Comparison of ENCODE assay signal across 23 cellular contexts in genomic region chr11:102435688-102436087, GRCh38. TPM values are rescaled to one million over a fixed set of nuclear protein-coding genes. Genes with fewer than 3 reads are reported as not detected.
DNase-seq lines count a peak whose midpoint lies in the region; ATAC-seq, FAIRE-seq and TF ChIP-seq lines count a peak whose summit lies in the region.
"Had no signal": no experiment of that assay in that cellular context is flagged by ENCODE, and none has a peak within 500 bp of the region (broad histone marks: within the 10 kb centered on the region; RNA-seq: fewer than 3 reads in every experiment).

No MANE protein-coding gene starts in this region.

- no peak for DNase-seq in activated CD4-positive, alpha-beta memory T cell treated with anti-CD3 and anti-CD28 coated beads for 36 hours
- DNase-seq in activated CD4-positive, alpha-beta memory T cell treated with anti-CD3 and anti-CD28 coated beads, Interleukin-2, amount 10 ng/mL, durations not matched to agents 7 days and 5 days, result no peak
- DNase-seq in stimulated activated naive CD8-positive, alpha-beta T cell treated with anti-CD3 and anti-CD28 coated beads, Interleukin-15, amount 100 ng/mL, for 72 hours, result no peak
- no peak for DNase-seq in stimulated activated naive CD8-positive, alpha-beta T cell treated with anti-CD3 and anti-CD28 coated beads, Interleukin-15, Interleukin-2, amounts not matched to agents 100 U/mL and 50 U/mL, for 24 hours
- DNase-seq in GM12878 (ENCODE audit: low read depth, low spot score), result no peak
- no peak for DNase-seq in kidney
- DNase-seq in NCI-H748 (lab: John Stamatoyannopoulos, UW; ENCODE audit: unreplicated experiment), result no peak
- DNase-seq: Caco-2, GDM1, IMR-90, NCI-H1417, NCI-H187, NCI-H2107, NCI-H510A treated with DMSO at 0.1 percent for 48 hours, NCI-H82, SHP77 treated with DMSO at 0.1 percent for 48 hours, SK-N-SH had no signal

- RAD21 ChIA-PET in GM12878 (lab: Charles Lee; ENCODE audit: unreplicated experiment), result interaction anchor here (1.3 kb wide), 2 partner anchors 10 to 44 kb away, joined by 3 read pairs; no protein-coding TSS in a partner anchor

- no peak for TF ChIP-seq POLR2A in GM12878 (IDR thresholded peaks at IDR 0.05; ENCODE audit: low read depth, low read length)

- H3K4me1 ChIP-seq in GM12878 (ENCODE audit: control insufficient read depth, insufficient read depth, low read length), result peaks cover 14% of the 10 kb centered on the region
- H3K4me1 ChIP-seq in kidney (ENCODE audit: control insufficient read depth in 1 of 2, insufficient read depth in 1 of 2, low read depth in 1 of 2, low read length in 2 of 2), result no peaks in the 10 kb centered on the region

- POLR2A ChIA-PET in activated CD4-positive, alpha-beta memory T cell treated with anti-CD3 and anti-CD28 coated beads for 36 hours (lab: Charles Lee), result no interaction called here
- POLR2A ChIA-PET in activated CD4-positive, alpha-beta memory T cell treated with anti-CD3 and anti-CD28 coated beads, Interleukin-2, amount 10 ng/mL, durations not matched to agents 7 days and 5 days (lab: Charles Lee), result no interaction called here
- POLR2A ChIA-PET in GM12878 (lab: Charles Lee), result no interaction called here

- SMC1A ChIA-PET in GM12878 (lab: Charles Lee; ENCODE audit: uncharacterized antibody, unreplicated experiment), result interaction anchor here (1.5 to 1.6 kb wide), 2 partner anchors 11 to 12 kb away, joined by 4 to 6 read pairs; no protein-coding TSS in a partner anchor

- FAIRE-seq in GM12878 (lab: Jason Lieb, UNC) (no peak), kidney (lab: Jason Lieb, UNC) (no peak)
- FAIRE-seq: GM18507, H1 had no signal

- TF ChIP-seq RAD21 in GM12878 (IDR thresholded peaks at IDR 0.05; ENCODE audit: insufficient read depth, low read depth, low read length), result no peak

- peak; percentile 37 for ATAC-seq in stimulated activated naive CD8-positive, alpha-beta T cell treated with anti-CD3 and anti-CD28 coated beads, Interleukin-15, amount 100 ng/mL, for 72 hours
- no peak for ATAC-seq in stimulated activated naive CD8-positive, alpha-beta T cell treated with anti-CD3 and anti-CD28 coated beads, Interleukin-15, Interleukin-2, amounts not matched to agents 100 U/mL and 50 U/mL, for 24 hours
- ATAC-seq in GM12878 (no peak), HG02852 (IDR thresholded peaks at IDR 0.05; ENCODE audit: unreplicated experiment) (no peak)

- H3K9me3 ChIP-seq in GM12878 (replicated peaks; ENCODE audit: control insufficient read depth, insufficient read depth, low read length), result peaks cover 36% of the 10 kb centered on the region
- H3K9me3 ChIP-seq in kidney (ENCODE audit: control insufficient read depth in 1 of 2, low read length in 2 of 2), result no peaks in the 10 kb centered on the region
- H3K9me3 ChIP-seq: SK-N-SH had no signal

- H3K27ac ChIP-seq in GM12878 (ENCODE audit: control insufficient read depth, insufficient read depth) (no peak overlapping the region), kidney (ENCODE audit: low read depth in 2 of 2, low read length in 2 of 2) (no peak overlapping the region)
- H3K27ac ChIP-seq: 22Rv1, HL-60 had no signal

- peak overlapping the region; percentile 30 for H3K27ac Mint-ChIP-seq in activated CD4-positive, alpha-beta memory T cell treated with anti-CD3 and anti-CD28 coated beads for 36 hours
- H3K27ac Mint-ChIP-seq in activated CD4-positive, alpha-beta memory T cell treated with anti-CD3 and anti-CD28 coated beads, Interleukin-2, amount 10 ng/mL, durations not matched to agents 7 days and 5 days, result no peak overlapping the region
- peak overlapping the region in 1 of 2 donors; percentile 7 for H3K27ac Mint-ChIP-seq in stimulated activated naive CD8-positive, alpha-beta T cell treated with anti-CD3 and anti-CD28 coated beads, Interleukin-15, amount 100 ng/mL, for 72 hours

- H2AFZ ChIP-seq in GM12878 (ENCODE audit: control insufficient read depth, low read depth, low read length), result no peak overlapping the region

- TF ChIP-seq CTCF in GM12878 (IDR thresholded peaks at IDR 0.05 in 2 of 3, conservative IDR thresholded peaks at IDR 0.05 in 1 of 3; ENCODE audit: control insufficient read depth in 2 of 3, extremely low read depth in 1 of 3, insufficient read depth in 1 of 3, low read depth in 3 of 3, low read length in 3 of 3) (no peak), kidney (IDR thresholded peaks at IDR 0.05; ENCODE audit: borderline replicate concordance, extremely low read depth, insufficient read depth) (no peak)

- H3K9me3 Mint-ChIP-seq in activated CD4-positive, alpha-beta memory T cell treated with anti-CD3 and anti-CD28 coated beads for 36 hours, result peaks cover 28% of the 10 kb centered on the region
- peaks cover 31% of the 10 kb centered on the region for H3K9me3 Mint-ChIP-seq in activated CD4-positive, alpha-beta memory T cell treated with anti-CD3 and anti-CD28 coated beads, Interleukin-2, amount 10 ng/mL, durations not matched to agents 7 days and 5 days
- H3K9me3 Mint-ChIP-seq in stimulated activated naive CD8-positive, alpha-beta T cell treated with anti-CD3 and anti-CD28 coated beads, Interleukin-15, amount 100 ng/mL, for 72 hours, result peaks cover 28 to 29% of the 10 kb centered on the region in 2 donors

- no peak overlapping the region for H3K4me3 Mint-ChIP-seq in activated CD4-positive, alpha-beta memory T cell treated with anti-CD3 and anti-CD28 coated beads for 36 hours
- no peak overlapping the region for H3K4me3 Mint-ChIP-seq in activated CD4-positive, alpha-beta memory T cell treated with anti-CD3 and anti-CD28 coated beads, Interleukin-2, amount 10 ng/mL, durations not matched to agents 7 days and 5 days
- H3K4me3 Mint-ChIP-seq in stimulated activated naive CD8-positive, alpha-beta T cell treated with anti-CD3 and anti-CD28 coated beads, Interleukin-15, amount 100 ng/mL, for 72 hours, result peak overlapping the region in 1 of 2 donors; percentile 7
- H3K4me3 Mint-ChIP-seq: CD14-positive monocyte had no signal

- peaks cover 80% of the 10 kb centered on the region for H3K4me1 Mint-ChIP-seq in activated CD4-positive, alpha-beta memory T cell treated with anti-CD3 and anti-CD28 coated beads for 36 hours (ENCODE audit: low read depth)
- H3K4me1 Mint-ChIP-seq in activated CD4-positive, alpha-beta memory T cell treated with anti-CD3 and anti-CD28 coated beads, Interleukin-2, amount 10 ng/mL, durations not matched to agents 7 days and 5 days, result peaks cover 52% of the 10 kb centered on the region
- H3K4me1 Mint-ChIP-seq in stimulated activated naive CD8-positive, alpha-beta T cell treated with anti-CD3 and anti-CD28 coated beads, Interleukin-15, amount 100 ng/mL, for 72 hours, result peaks cover 92% of the 10 kb centered on the region

- no peaks in the 10 kb centered on the region for H3K27me3 ChIP-seq in GM12878 (replicated peaks in 1 of 2; ENCODE audit: control insufficient read depth in 2 of 2, insufficient read depth in 2 of 2, low read length in 1 of 2)

- H3K9ac ChIP-seq in GM12878 (ENCODE audit: control insufficient read depth, insufficient read depth, low read length) (no peak overlapping the region), kidney (ENCODE audit: low read length in 2 of 2) (no peak overlapping the region)
- H3K9ac ChIP-seq: SK-N-SH had no signal

- in situ Hi-C loops in GM12878 (cut with MboI), result no loop called here

- 95% methylated on average over 3 of the region's 3 CpGs for WGBS in GM12878 (ENCODE audit: insufficient coverage, insufficient replicate concordance, low lambda C conversion rate, missing lambda C conversion rate)

- intact Hi-C loops in activated CD4-positive, alpha-beta memory T cell treated with anti-CD3 and anti-CD28 coated beads for 36 hours (cut with micrococcal nuclease), result no loop called here
- intact Hi-C loops in GM12878 (cut with micrococcal nuclease; ENCODE audit: unreplicated experiment), result no loop called here
- intact Hi-C loops in kidney (cut with DNase I), result no loop called here

- H3K36me3 Mint-ChIP-seq in activated CD4-positive, alpha-beta memory T cell treated with anti-CD3 and anti-CD28 coated beads for 36 hours, result peaks cover 65% of the 10 kb centered on the region
- H3K36me3 Mint-ChIP-seq in activated CD4-positive, alpha-beta memory T cell treated with anti-CD3 and anti-CD28 coated beads, Interleukin-2, amount 10 ng/mL, durations not matched to agents 7 days and 5 days (ENCODE audit: low read depth), result peaks cover 93% of the 10 kb centered on the region

- H4K20me1 ChIP-seq in GM12878 (ENCODE audit: control insufficient read depth, insufficient read depth), result no peaks in the 10 kb centered on the region

- CTCF ChIA-PET in activated CD4-positive, alpha-beta memory T cell treated with anti-CD3 and anti-CD28 coated beads for 36 hours (lab: Charles Lee), result interaction anchor here (1.2 kb wide), 1 partner anchor 45 kb away, joined by 6 read pairs; no protein-coding TSS in a partner anchor
- CTCF ChIA-PET in activated CD4-positive, alpha-beta memory T cell treated with anti-CD3 and anti-CD28 coated beads, Interleukin-2, amount 10 ng/mL, durations not matched to agents 7 days and 5 days (lab: Charles Lee), result interaction anchor here (1.5 kb wide), 2 partner anchors 9 to 45 kb away, joined by 4 to 6 read pairs; no protein-coding TSS in a partner anchor
- CTCF ChIA-PET in GM12878 (lab: Yijun Ruan, JAX), result interaction anchor here (1.0 to 1.1 kb wide), 2 partner anchors 141 to 177 kb away, joined by 3 read pairs; no protein-coding TSS in a partner anchor

- no peak for TF ChIP-seq EP300 in GM12878 (IDR thresholded peaks at IDR 0.05; ENCODE audit: borderline replicate concordance in 1 of 2, control insufficient read depth in 1 of 2, low read depth in 2 of 2, low read length in 2 of 2)

- H3K79me2 ChIP-seq in GM12878 (ENCODE audit: control insufficient read depth, insufficient read depth, low read length), result peaks cover 16% of the 10 kb centered on the region

- H3K4me3 ChIP-seq in GM12878, result no peak overlapping the region
- no peak overlapping the region for H3K4me3 ChIP-seq in kidney (ENCODE audit: low read length in 2 of 2)

- H3K27me3 Mint-ChIP-seq in activated CD4-positive, alpha-beta memory T cell treated with anti-CD3 and anti-CD28 coated beads for 36 hours, result no peaks in the 10 kb centered on the region
- no peaks in the 10 kb centered on the region for H3K27me3 Mint-ChIP-seq in activated CD4-positive, alpha-beta memory T cell treated with anti-CD3 and anti-CD28 coated beads, Interleukin-2, amount 10 ng/mL, durations not matched to agents 7 days and 5 days
- no peaks in the 10 kb centered on the region for H3K27me3 Mint-ChIP-seq in stimulated activated naive CD8-positive, alpha-beta T cell treated with anti-CD3 and anti-CD28 coated beads, Interleukin-15, amount 100 ng/mL, for 72 hours

- no TSS peak for BruUV-seq in GM12878 (replicated peaks; lab: Mats Ljungman, UMichigan)

- H3K36me3 ChIP-seq in GM12878 (ENCODE audit: control insufficient read depth in 2 of 2, insufficient read depth in 2 of 2, low read length in 1 of 2) (peaks cover 2 to 4% of the 10 kb centered on the region in 2 experiments; a peak in 3 of 4 replicates), kidney (ENCODE audit: control insufficient read depth in 1 of 2, insufficient read depth in 2 of 2, low read length in 2 of 2) (no peaks in the 10 kb centered on the region)

- 0 out of 2 replicates have a peak overlapping the region, but pooled peaks have one; percentile 15 for H3K4me2 ChIP-seq in GM12878 (ENCODE audit: control insufficient read depth, insufficient read depth)
- H3K4me2 ChIP-seq: SK-N-SH had no signal

RNA-seq across cellular contexts. Expression of gene TMEM123, which starts 16.9 kb away (rescaled TPM):
- total RNA-seq in activated CD4-positive, alpha-beta memory T cell treated with anti-CD3 and anti-CD28 coated beads for 36 hours, result 100 to 1,000 TPM; 175 to 180 TPM
- total RNA-seq in activated CD4-positive, alpha-beta memory T cell treated with anti-CD3 and anti-CD28 coated beads, Interleukin-2, amount 10 ng/mL, durations not matched to agents 7 days and 5 days, result 100 to 1,000 TPM; 331 to 343 TPM
- 122 and 125 TPM in 2 replicates for total RNA-seq in GM12878 (2013; cell fraction: nucleolus; rRNA removed)
- 90.4 and 104 TPM in 2 replicates for total RNA-seq in GM12878 (2014; rRNA removed)
- 220 and 240 TPM in 2 replicates for total RNA-seq in GM12878 (2014; rRNA removed; fragmentation: Illumina TruSeq; extraction: Trizol)
- total RNA-seq in GM12878 (2021), result 124 and 146 TPM in 2 replicates
- 60.0 TPM for polyA plus RNA-seq in GM12878 (2011; ENCODE audit: low read depth)
- 667 and 744 TPM in 2 replicates for polyA plus RNA-seq in GM12878 (2011; rRNA removed)
- polyA plus RNA-seq in GM12878 (2011; cell fraction: cytosol; rRNA removed), result 89.5 and 235 TPM in 2 replicates
- 48.4 and 94.5 TPM in 2 replicates for polyA plus RNA-seq in GM12878 (2011; cell fraction: nucleus; rRNA removed)
- polyA plus RNA-seq in GM12878 (2012), result 77.6 and 83.1 TPM in 2 replicates
- 152 and 245 TPM in 2 replicates for polyA plus RNA-seq in GM12878 (2014; fragmentation: Illumina TruSeq; extraction: Trizol)
- 10 to 100 TPM; 35.1 to 48.8 TPM for polyA plus RNA-seq in GM12878 (2014; fragmentation: Nextera tagmentation; extraction: Ambion mirVana)
- polyA plus RNA-seq in GM12878 (2014; rRNA removed), result 62.9 and 73.9 TPM in 2 replicates
- polyA plus RNA-seq in GM12878 (2016; fragmentation: Nextera tagmentation; extraction: Ambion mirVana), result 100 to 1,000 TPM; 122 to 124 TPM
- polyA minus RNA-seq in GM12878 (2011; rRNA and poly(A)+ RNA removed), result 234 and 661 TPM in 2 replicates
- polyA minus RNA-seq in GM12878 (2011; cell fraction: cytosol; rRNA and poly(A)+ RNA removed), result 119 and 168 TPM in 2 replicates
- polyA minus RNA-seq in GM12878 (2011; cell fraction: nucleus; rRNA and poly(A)+ RNA removed), result 56.7 and 58.8 TPM in 2 replicates
- 143 TPM for total RNA-seq in kidney
- 57.0 TPM for polyA plus RNA-seq in kidney (ENCODE audit: insufficient read depth, low read depth, low replicate concordance)
